1 cellular context compared by ENCODE assay signal in genomic region chr6:34457747-34458462, GRCh38.
TF ChIP-seq lines count a peak whose summit lies in the region.

No MANE protein-coding gene starts in this region.

TF ChIP-seq in HepG2, 621 proteins besides CTCF, POLR2A, EP300 and RAD21 (continued from another document and continues in another):
- TF ChIP-seq DBP (CRISPR knock-in tag; IDR thresholded peaks at IDR 0.05; ENCODE audit: not compliant biosample characterization) (no peak), TOE1 (CRISPR knock-in tag; IDR thresholded peaks at IDR 0.05) (no peak), DZIP1 (CRISPR knock-in tag; IDR thresholded peaks at IDR 0.05) (peak; percentile 66; the same call in 1 of the 2 replicates), ZNF629 (CRISPR knock-in tag; conservative IDR thresholded peaks at IDR 0.05) (no peak), DMAP1 (CRISPR knock-in tag; IDR thresholded peaks at IDR 0.05) (no peak), NR2C2 (CRISPR knock-in tag; IDR thresholded peaks at IDR 0.05; ENCODE audit: borderline replicate concordance) (no peak), ZNF7 (CRISPR knock-in tag; IDR thresholded peaks at IDR 0.05) (no peak), ZKSCAN5 (CRISPR knock-in tag; IDR thresholded peaks at IDR 0.05) (no peak), BCL3 (CRISPR knock-in tag; IDR thresholded peaks at IDR 0.05) (no peak), ZMYM4 (CRISPR knock-in tag; IDR thresholded peaks at IDR 0.05) (peak; percentile 78; the same call in 1 of the 2 replicates), ZNF275 (CRISPR knock-in tag; IDR thresholded peaks at IDR 0.05; ENCODE audit: borderline replicate concordance) (no peak), MAFG (CRISPR knock-in tag; IDR thresholded peaks at IDR 0.05) (no peak), NFYC (CRISPR knock-in tag; IDR thresholded peaks at IDR 0.05) (peak; percentile 70), TEF (CRISPR knock-in tag; IDR thresholded peaks at IDR 0.05) (no peak), ZNF318 (CRISPR knock-in tag; IDR thresholded peaks at IDR 0.05) (no peak), PAWR (CRISPR knock-in tag; IDR thresholded peaks at IDR 0.05; ENCODE audit: borderline replicate concordance) (peak; percentile 43; the same call in 1 of the 2 replicates), ZNF281 (CRISPR knock-in tag; IDR thresholded peaks at IDR 0.05; ENCODE audit: borderline replicate concordance) (no peak), TBL1XR1 (IDR thresholded peaks at IDR 0.05; ENCODE audit: borderline replicate concordance, low read length, partially characterized antibody) (no peak), PHF8 (CRISPR knock-in tag; IDR thresholded peaks at IDR 0.05) (peak; percentile 66), ZFP1 (CRISPR knock-in tag; IDR thresholded peaks at IDR 0.05) (no peak), CENPBD1 (CRISPR knock-in tag; IDR thresholded peaks at IDR 0.05; ENCODE audit: borderline replicate concordance, low read depth) (no peak), KLF12 (CRISPR knock-in tag; IDR thresholded peaks at IDR 0.05; ENCODE audit: borderline replicate concordance) (no peak), ZNF740 (CRISPR knock-in tag; IDR thresholded peaks at IDR 0.05) (0 out of 2 replicates have a peak, but pooled peaks have one; percentile 44), NRL (CRISPR knock-in tag; IDR thresholded peaks at IDR 0.05; ENCODE audit: borderline replicate concordance) (peak; percentile 30; the same call in 1 of the 2 replicates), ZNF547 (CRISPR knock-in tag; IDR thresholded peaks at IDR 0.05) (0 out of 2 replicates have a peak, but pooled peaks have one; percentile 38), ELF4 (CRISPR knock-in tag; IDR thresholded peaks at IDR 0.05; ENCODE audit: borderline replicate concordance) (no peak), LBX2 (CRISPR knock-in tag; IDR thresholded peaks at IDR 0.05; ENCODE audit: borderline replicate concordance) (0 out of 2 replicates have a peak, but pooled peaks have one; percentile 42), GMEB1 (CRISPR knock-in tag; IDR thresholded peaks at IDR 0.05; ENCODE audit: borderline replicate concordance) (0 out of 2 replicates have a peak, but pooled peaks have one; percentile 20), IKZF5 (CRISPR knock-in tag; IDR thresholded peaks at IDR 0.05) (no peak), ZBTB7B (CRISPR knock-in tag; IDR thresholded peaks at IDR 0.05) (no peak), ZSCAN21 (CRISPR knock-in tag; IDR thresholded peaks at IDR 0.05; ENCODE audit: borderline replicate concordance) (peak; percentile 67; the same call in 1 of the 2 replicates), ZNF773 (CRISPR knock-in tag; IDR thresholded peaks at IDR 0.05; ENCODE audit: borderline replicate concordance) (no peak), ZNF660 (CRISPR knock-in tag; IDR thresholded peaks at IDR 0.05; ENCODE audit: borderline replicate concordance, low read depth) (no peak), RFX3 (CRISPR knock-in tag; IDR thresholded peaks at IDR 0.05) (no peak), ZNF572 (CRISPR knock-in tag; IDR thresholded peaks at IDR 0.05) (peak; percentile 65; the same call in 1 of the 2 replicates)
